Comparison of ENCODE assay signal across 35 cellular contexts in the genomic region with DNA sequence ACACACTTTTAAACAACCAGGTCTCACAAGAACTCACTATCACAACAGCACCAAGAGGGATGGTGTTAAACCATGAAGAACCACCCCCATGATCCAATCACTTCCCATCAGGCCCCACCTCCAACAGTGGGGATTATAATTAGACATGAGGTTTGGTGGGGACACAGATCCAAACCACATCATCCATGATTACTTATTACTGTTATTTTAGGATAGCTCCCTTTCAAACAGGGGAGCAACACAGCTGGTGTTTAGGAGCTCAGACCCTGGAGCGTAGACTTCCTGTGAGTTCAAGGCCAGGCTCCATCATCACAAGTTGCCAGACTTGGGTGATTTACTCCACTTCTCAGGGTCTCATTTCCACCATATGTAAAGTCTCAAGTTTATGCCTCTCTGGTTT.
"Had no signal": no experiment of that assay in that cellular context is flagged by ENCODE, and none has a peak within 500 bp of the region (broad histone marks: within the 10 kb centered on the region; RNA-seq: fewer than 3 reads in every experiment).

No MANE protein-coding gene starts in this region.

- DNase-seq: Karpas-422, Kasumi-1, MG63, MM.1S, MV-4-11, NCI-H1048, NCI-H1092, NCI-H1092 treated with DMSO at 0.1 percent for 48 hours, NCI-H1105, NCI-H1105 treated with DMSO at 0.1 percent for 48 hours, NCI-H1417, NCI-H1417 treated with DMSO at 0.1 percent for 48 hours, NCI-H1436, NCI-H1436 treated with DMSO at 0.1 percent for 48 hours, NCI-H146, NCI-H1694, NCI-H1694 treated with DMSO at 0.1 percent for 48 hours, NCI-H187, NCI-H187 treated with DMSO at 0.1 percent for 48 hours, NCI-H1930, NCI-H2029, NCI-H2029 treated with DMSO at 0.1 percent for 48 hours, NCI-H2081, NCI-H2081 treated with DMSO at 0.1 percent for 48 hours, NCI-H2107, NCI-H2171, NCI-H2171 treated with DMSO at 0.1 percent for 48 hours, NCI-H2227 treated with DMSO at 0.1 percent for 48 hours, NCI-H226, NCI-H345, NCI-H446, NCI-H446 treated with DMSO at 0.1 percent for 48 hours, NCI-H510A, NCI-H510A treated with DMSO at 0.1 percent for 48 hours, NCI-H524 had no signal

- H3K4me3 ChIP-seq: MG63 had no signal

- H3K9me3 ChIP-seq: MG63 had no signal

- H3K36me3 ChIP-seq: MG63 had no signal
